In the genomic region with DNA sequence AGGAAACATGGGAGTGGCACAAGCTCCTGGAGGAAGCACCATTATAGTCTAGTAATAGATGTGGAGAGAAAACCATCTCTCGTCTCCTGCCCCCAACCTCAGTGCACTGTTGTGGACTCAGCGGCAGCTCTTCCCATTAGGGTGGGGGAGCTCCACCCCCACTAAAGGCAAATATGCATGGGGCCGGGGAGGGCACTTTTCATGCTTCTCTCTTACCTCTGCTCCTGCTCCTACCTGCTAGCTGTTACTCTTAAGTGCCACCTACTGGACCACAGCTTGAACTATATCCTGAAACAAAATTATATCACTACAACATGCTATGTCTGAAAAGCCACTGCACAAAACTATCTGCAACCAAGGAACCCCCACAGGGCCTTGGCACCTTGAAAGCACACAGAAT, we compare ENCODE assay signal across 11 cellular contexts.
A peak's percentile ranks its signal among the peaks of the same experiment; 100 is the strongest.
DNase-seq lines count a peak whose midpoint lies in the region; TF ChIP-seq lines count a peak whose summit lies in the region.
"Had no signal": no experiment of that assay in that cellular context is flagged by ENCODE, and none has a peak within 500 bp of the region (broad histone marks: within the 10 kb centered on the region; RNA-seq: fewer than 3 reads in every experiment).

No MANE protein-coding gene starts in this region.

- POLR2A ChIA-PET in MCF 10A (lab: Yijun Ruan, JAX): no interaction called here
- POLR2A ChIA-PET in CD8-positive, alpha-beta memory T cell (lab: Charles Lee): no interaction called here

- H3K9me3 ChIP-seq in breast epithelium: peaks cover 3 to 9% of the 10 kb centered on the region in 2 donors
- no peaks in the 10 kb centered on the region for H3K9me3 ChIP-seq in CD8-positive, alpha-beta memory T cell (ENCODE audit: low read length)
- H3K9me3 ChIP-seq: adrenal gland; BLaER1 treated with 17β-estradiol and CSF1 and Interleukin-3, amounts not matched to agents 10 nM and 100 nM; testis had no signal

- peak; percentile 22 for TF ChIP-seq CTCF in MCF 10A (IDR thresholded peaks at IDR 0.05; ENCODE audit: unreplicated experiment)
- TF ChIP-seq CTCF in breast epithelium (IDR thresholded peaks at IDR 0.05): no peak
- peak; percentile 21 for TF ChIP-seq CTCF in fibroblast of pulmonary artery (IDR thresholded peaks at IDR 0.05; ENCODE audit: low read length, missing control alignments)

- H3K27ac Mint-ChIP-seq in MCF 10A (ENCODE audit: low read depth, unreplicated experiment): no peak overlapping the region
- H3K27ac Mint-ChIP-seq in activated T-cell treated with anti-CD3 and anti-CD28 coated beads, Interleukin-2, amount 50 U/mL, for 24 hours: no peak overlapping the region
- no peak overlapping the region for H3K27ac Mint-ChIP-seq in CD8-positive, alpha-beta memory T cell

- no peaks in the 10 kb centered on the region for H3K36me3 Mint-ChIP-seq in MCF 10A (ENCODE audit: insufficient read depth, unreplicated experiment)
- no peaks in the 10 kb centered on the region for H3K36me3 Mint-ChIP-seq in activated T-cell treated with anti-CD3 and anti-CD28 coated beads, Interleukin-2, amount 50 U/mL, for 24 hours (ENCODE audit: low read depth)
- H3K36me3 Mint-ChIP-seq in CD8-positive, alpha-beta memory T cell: no peaks in the 10 kb centered on the region

- no peak overlapping the region for H3K4me3 Mint-ChIP-seq in MCF 10A (ENCODE audit: unreplicated experiment)
- no peak overlapping the region for H3K4me3 Mint-ChIP-seq in activated T-cell treated with anti-CD3 and anti-CD28 coated beads, Interleukin-2, amount 50 U/mL, for 24 hours
- H3K4me3 Mint-ChIP-seq in CD8-positive, alpha-beta memory T cell: no peak overlapping the region

- no peaks in the 10 kb centered on the region for H3K36me3 ChIP-seq in breast epithelium
- no peaks in the 10 kb centered on the region for H3K36me3 ChIP-seq in CD8-positive, alpha-beta memory T cell (ENCODE audit: insufficient read depth, low read length)
- H3K36me3 ChIP-seq: adrenal gland; BLaER1 treated with 17β-estradiol and CSF1 and Interleukin-3, amounts not matched to agents 10 nM and 100 nM had no signal

- H3K27me3 ChIP-seq in breast epithelium: no peaks in the 10 kb centered on the region
- no peaks in the 10 kb centered on the region for H3K27me3 ChIP-seq in CD8-positive, alpha-beta memory T cell (ENCODE audit: insufficient read depth, low read length, poor library complexity, severe bottlenecking)
- H3K27me3 ChIP-seq: adrenal gland; BLaER1 treated with 17β-estradiol and CSF1 and Interleukin-3, amounts not matched to agents 10 nM and 100 nM; testis had no signal

- H3K4me1 ChIP-seq in breast epithelium: no peaks in the 10 kb centered on the region
- no peaks in the 10 kb centered on the region for H3K4me1 ChIP-seq in CD8-positive, alpha-beta memory T cell (ENCODE audit: insufficient read depth, low read length)
- H3K4me1 ChIP-seq: adrenal gland; BLaER1 treated with 17β-estradiol and CSF1 and Interleukin-3, amounts not matched to agents 10 nM and 100 nM; testis had no signal

- H3K27ac ChIP-seq in breast epithelium: no peak overlapping the region
- H3K27ac ChIP-seq in CD8-positive, alpha-beta memory T cell (ENCODE audit: low read depth, low read length): no peak overlapping the region
- H3K27ac ChIP-seq: adrenal gland; BLaER1 treated with 17β-estradiol and CSF1 and Interleukin-3, amounts not matched to agents 10 nM and 100 nM; testis had no signal

- CTCF ChIA-PET in MCF 10A (lab: Yijun Ruan, JAX): interaction anchor here (0.6 to 0.7 kb wide), 3 partner anchors 10 to 543 kb away, joined by 3 to 4 read pairs (median 4); no protein-coding TSS in a partner anchor
- CTCF ChIA-PET in CD8-positive, alpha-beta memory T cell (lab: Charles Lee): no interaction called here

- intact Hi-C loops in MCF 10A (cut with micrococcal nuclease) (no loop called here), breast epithelium (cut with DNase I; ENCODE audit: low total_unique reads) (loop anchor here (1.0 kb wide), 1 partner anchor 9 kb away; no protein-coding TSS in a partner anchor)

- BruUV-seq in MCF 10A (replicated peaks; lab: Mats Ljungman, UMichigan): no TSS peak

- H3K4me3 ChIP-seq in breast epithelium (no peak overlapping the region), fibroblast of pulmonary artery (replicated peaks; ENCODE audit: low read depth, low read length) (no peak overlapping the region)
- no peak overlapping the region for H3K4me3 ChIP-seq in CD8-positive, alpha-beta memory T cell (ENCODE audit: low read length)
- H3K4me3 ChIP-seq: adrenal gland; BLaER1 treated with 17β-estradiol and CSF1 and Interleukin-3, amounts not matched to agents 10 nM and 100 nM; testis had no signal

- H3K27me3 Mint-ChIP-seq in MCF 10A (ENCODE audit: insufficient read depth, unreplicated experiment): peaks cover 16% of the 10 kb centered on the region
- H3K27me3 Mint-ChIP-seq in activated T-cell treated with anti-CD3 and anti-CD28 coated beads, Interleukin-2, amount 50 U/mL, for 24 hours: no peaks in the 10 kb centered on the region
- no peaks in the 10 kb centered on the region for H3K27me3 Mint-ChIP-seq in CD8-positive, alpha-beta memory T cell

- no peaks in the 10 kb centered on the region for H3K9me3 Mint-ChIP-seq in MCF 10A (ENCODE audit: unreplicated experiment)
- H3K9me3 Mint-ChIP-seq in activated T-cell treated with anti-CD3 and anti-CD28 coated beads, Interleukin-2, amount 50 U/mL, for 24 hours: peaks cover 2% of the 10 kb centered on the region
- H3K9me3 Mint-ChIP-seq in CD8-positive, alpha-beta memory T cell: peaks cover 4 to 30% (median 11%) of the 10 kb centered on the region in 5 donors

- TF ChIP-seq POLR2A in breast epithelium (IDR thresholded peaks at IDR 0.05): no peak

- H3K4me1 Mint-ChIP-seq in MCF 10A (ENCODE audit: insufficient read depth, unreplicated experiment): no peaks in the 10 kb centered on the region
- no peaks in the 10 kb centered on the region for H3K4me1 Mint-ChIP-seq in activated T-cell treated with anti-CD3 and anti-CD28 coated beads, Interleukin-2, amount 50 U/mL, for 24 hours (ENCODE audit: low read depth)
- H3K4me1 Mint-ChIP-seq in CD8-positive, alpha-beta memory T cell: no peaks in the 10 kb centered on the region

- DNase-seq in MCF 10A (ENCODE audit: unreplicated experiment) (peak; percentile 16), breast epithelium (ENCODE audit: low spot score in 2 of 2) (no peak), NCI-H748 (lab: John Stamatoyannopoulos, UW; ENCODE audit: unreplicated experiment) (peak; percentile 82), fibroblast of pulmonary artery (ENCODE audit: low read depth) (peak; percentile 8), GDM1 (lab: John Stamatoyannopoulos, UW) (no peak)
- no peak for DNase-seq in activated T-cell treated with anti-CD3 and anti-CD28 coated beads, Interleukin-2, amount 50 U/mL, for 24 hours
- DNase-seq in CD8-positive, alpha-beta memory T cell: no peak
- no peak for DNase-seq in activated CD4-positive, alpha-beta T cell treated with anti-CD3 and anti-CD28 coated beads, Interleukin-2, amount 50 U/mL, for 1 hour
- DNase-seq: adrenal gland, testis had no signal

Comparison
In these comparisons a context has a peak if more than half of its experiments do, and no peak if none do; other contexts are left out.
1. DNase-seq: peak in MCF 10A (single experiment), NCI-H748 (single experiment) and fibroblast of pulmonary artery (single experiment); none in breast epithelium (0 of 2), activated T-cell treated with anti-CD3 and anti-CD28 coated beads, Interleukin-2, amount 50 U/mL, for 24 hours (single experiment), CD8-positive, alpha-beta memory T cell (0 of 5), GDM1 (single experiment) and activated CD4-positive, alpha-beta T cell treated with anti-CD3 and anti-CD28 coated beads, Interleukin-2, amount 50 U/mL, for 1 hour (single experiment).
2. CTCF ChIP-seq: peak in MCF 10A (single experiment) and fibroblast of pulmonary artery (single experiment); none in breast epithelium (0 of 3).